Comparison of ENCODE assay signal across 33 cellular contexts in the genomic region with DNA sequence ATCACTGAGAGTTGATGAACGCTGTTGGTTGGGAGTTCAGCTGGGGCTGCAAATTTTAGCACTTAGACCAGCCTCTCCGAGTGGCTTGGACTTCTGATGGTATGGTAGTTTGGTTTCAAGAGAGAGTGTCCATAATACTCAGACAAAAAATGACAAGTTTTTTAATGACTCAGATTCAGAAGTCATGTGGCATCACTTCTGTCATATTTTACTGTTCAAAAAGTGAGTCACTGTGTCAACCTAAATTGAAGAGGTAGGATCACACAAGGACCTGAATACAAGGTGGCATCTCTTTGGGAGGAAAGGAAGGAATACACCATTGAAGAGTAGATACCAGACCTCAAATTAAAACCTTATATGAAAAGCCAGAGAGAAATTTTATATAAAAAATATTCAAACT.
"Had no signal": no experiment of that assay in that cellular context is flagged by ENCODE, and none has a peak within 500 bp of the region (broad histone marks: within the 10 kb centered on the region; RNA-seq: fewer than 3 reads in every experiment).

No MANE protein-coding gene starts in this region.

- H3K36me3 ChIP-seq: neutrophil, ovary, right lobe of liver, sigmoid colon, spleen, suprapubic skin, tibial artery, transverse colon, upper lobe of right lung, uterus had no signal

- H3K27ac Mint-ChIP-seq: natural killer cell treated with Interleukin-12 subunit alpha and Interleukin-12 subunit beta and Interleukin-15 and Interleukin-18, amount 100 ng/mL, for 72 hours; nephron progenitor cell; progenitor cell of endocrine pancreas; stimulated activated memory B cell treated with anti-CD40 and anti-IgM and Interleukin-4, amounts not matched to agents 10 μg/mL and 1 μg/mL and 100 μg/mL, for 72 hours; stimulated activated naive CD8-positive, alpha-beta T cell treated with anti-CD3 and anti-CD28 coated beads, Interleukin-15, amount 100 ng/mL, for 72 hours; type B pancreatic cell had no signal

- ATAC-seq: naive thymus-derived CD8-positive, alpha-beta T cell; natural killer cell treated with Interleukin-12 subunit alpha and Interleukin-12 subunit beta and Interleukin-15 and Interleukin-18, amount 100 ng/mL, for 72 hours; psoas muscle; right cardiac atrium; right lobe of liver; stimulated activated memory B cell treated with anti-CD40 and anti-IgM and Interleukin-4, amounts not matched to agents 10 μg/mL and 1 μg/mL and 100 μg/mL, for 72 hours; stimulated activated naive CD8-positive, alpha-beta T cell treated with anti-CD3 and anti-CD28 coated beads, Interleukin-15, amount 100 ng/mL, for 72 hours; stimulated activated naive CD8-positive, alpha-beta T cell treated with anti-CD3 and anti-CD28 coated beads, Interleukin-15, Interleukin-2, amounts not matched to agents 100 U/mL and 50 U/mL, for 24 hours; upper lobe of right lung had no signal

- H3K27me3 ChIP-seq: neutrophil, ovary, right lobe of liver, sigmoid colon, spleen, suprapubic skin, testis, tibial artery, transverse colon, upper lobe of right lung, uterus had no signal

- H3K4me1 ChIP-seq: parathyroid adenoma, psoas muscle, right lobe of liver, sigmoid colon, spleen, suprapubic skin, testis, tibial artery, transverse colon, upper lobe of right lung, uterus had no signal

- H3K4me3 Mint-ChIP-seq: naive thymus-derived CD8-positive, alpha-beta T cell; natural killer cell treated with Interleukin-12 subunit alpha and Interleukin-12 subunit beta and Interleukin-15 and Interleukin-18, amount 100 ng/mL, for 72 hours; nephron progenitor cell; neural crest cell; stimulated activated memory B cell treated with anti-CD40 and anti-IgM and Interleukin-4, amounts not matched to agents 10 μg/mL and 1 μg/mL and 100 μg/mL, for 72 hours; stimulated activated naive CD8-positive, alpha-beta T cell treated with anti-CD3 and anti-CD28 coated beads, Interleukin-15, amount 100 ng/mL, for 72 hours; type B pancreatic cell had no signal

- H3K4me3 ChIP-seq: ovary, psoas muscle, right lobe of liver, sigmoid colon, spleen, suprapubic skin, testis, tibial artery, transverse colon, upper lobe of right lung, uterus had no signal

- H3K79me2 ChIP-seq: parathyroid adenoma had no signal

- H3K9me3 Mint-ChIP-seq: nephron progenitor cell; stimulated activated memory B cell treated with anti-CD40 and anti-IgM and Interleukin-4, amounts not matched to agents 10 μg/mL and 1 μg/mL and 100 μg/mL, for 72 hours; stimulated activated naive CD8-positive, alpha-beta T cell treated with anti-CD3 and anti-CD28 coated beads, Interleukin-15, amount 100 ng/mL, for 72 hours; type B pancreatic cell had no signal

- H3K9ac ChIP-seq: parathyroid adenoma had no signal

- DNase-seq: naive thymus-derived CD8-positive, alpha-beta T cell; nephron progenitor cell; occipital lobe; ovary; posterior cingulate gyrus; psoas muscle; right cardiac atrium; right lobe of liver; sigmoid colon; small intestine; spleen; stimulated activated CD4-positive, alpha-beta T cell treated with anti-CD3 and anti-CD28 coated beads, Interleukin-12 subunit alpha, Interleukin-12 subunit beta, amount 100 ng/mL, for 4 hours; stimulated activated CD4-positive, alpha-beta T cell treated with anti-CD3 and anti-CD28 coated beads, Interleukin-1b, Interleukin-23, amount 100 ng/mL, for 48 hours; stimulated activated CD4-positive, alpha-beta T cell treated with anti-CD3 and anti-CD28 coated beads, Interleukin-4, amount 100 ng/mL, for 1 hour; stimulated activated CD4-positive, alpha-beta T cell treated with anti-CD3 and anti-CD28 coated beads, Interleukin-4, amount 100 ng/mL, for 4 hours; stimulated activated CD8-positive, alpha-beta memory T cell treated with anti-CD3 and anti-CD28 coated beads, Interleukin-4, amount 100 ng/mL, for 48 hours; stimulated activated naive CD4-positive, alpha-beta T cell; stimulated activated naive CD8-positive, alpha-beta T cell treated with anti-CD3 and anti-CD28 coated beads, Interleukin-15, amount 100 ng/mL, for 72 hours; stimulated activated naive CD8-positive, alpha-beta T cell treated with anti-CD3 and anti-CD28 coated beads, Interleukin-15, Interleukin-2, amounts not matched to agents 100 U/mL and 50 U/mL, for 24 hours; substantia nigra; testis; tibial artery; transverse colon; upper lobe of right lung; uterus had no signal

- H2AFZ ChIP-seq: parathyroid adenoma had no signal

- H3K27ac ChIP-seq: neutrophil, ovary, parathyroid adenoma, psoas muscle, right lobe of liver, sigmoid colon, spleen, suprapubic skin, testis, tibial artery, transverse colon, upper lobe of right lung, uterus had no signal

- H3K4me1 Mint-ChIP-seq: naive thymus-derived CD8-positive, alpha-beta T cell; nephron progenitor cell; neural crest cell; stimulated activated memory B cell treated with anti-CD40 and anti-IgM and Interleukin-4, amounts not matched to agents 10 μg/mL and 1 μg/mL and 100 μg/mL, for 72 hours; stimulated activated naive CD8-positive, alpha-beta T cell treated with anti-CD3 and anti-CD28 coated beads, Interleukin-15, amount 100 ng/mL, for 72 hours had no signal

- H3K27me3 Mint-ChIP-seq: natural killer cell treated with Interleukin-12 subunit alpha and Interleukin-12 subunit beta and Interleukin-15 and Interleukin-18, amount 100 ng/mL, for 72 hours; progenitor cell of endocrine pancreas; stimulated activated memory B cell treated with anti-CD40 and anti-IgM and Interleukin-4, amounts not matched to agents 10 μg/mL and 1 μg/mL and 100 μg/mL, for 72 hours; stimulated activated naive CD8-positive, alpha-beta T cell treated with anti-CD3 and anti-CD28 coated beads, Interleukin-15, amount 100 ng/mL, for 72 hours; type B pancreatic cell had no signal

- H3K9me3 ChIP-seq: neutrophil, ovary, psoas muscle, right lobe of liver, spleen, suprapubic skin, testis, tibial artery, transverse colon, upper lobe of right lung, uterus had no signal

- H3K36me3 Mint-ChIP-seq: naive thymus-derived CD8-positive, alpha-beta T cell; natural killer cell treated with Interleukin-12 subunit alpha and Interleukin-12 subunit beta and Interleukin-15 and Interleukin-18, amount 100 ng/mL, for 72 hours; stimulated activated memory B cell treated with anti-CD40 and anti-IgM and Interleukin-4, amounts not matched to agents 10 μg/mL and 1 μg/mL and 100 μg/mL, for 72 hours; type B pancreatic cell had no signal
